In the genomic region with DNA sequence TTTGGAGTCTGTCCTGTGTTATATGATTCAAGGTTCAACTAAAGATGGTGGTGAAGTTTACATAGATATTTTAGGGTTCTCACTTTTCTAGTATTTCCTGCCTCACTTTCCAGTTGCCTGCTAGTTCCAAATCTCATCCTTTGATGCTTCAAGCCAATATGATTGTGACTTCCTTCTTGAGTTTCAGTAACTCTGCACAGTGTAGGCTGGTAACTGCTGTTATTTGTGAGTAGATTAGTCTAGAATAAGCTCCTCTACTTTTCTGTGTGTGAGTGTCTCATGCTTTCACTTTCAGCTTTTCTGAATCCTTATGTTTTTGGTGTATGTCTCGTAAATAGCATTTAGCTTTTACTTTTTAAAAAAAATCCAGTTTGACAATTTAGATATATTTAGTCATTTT, we compare ENCODE assay signal across 13 cellular contexts. TPM values are rescaled to one million over a fixed set of nuclear protein-coding genes. Genes with fewer than 3 reads are reported as not detected.
A peak's percentile ranks its signal among the peaks of the same experiment; 100 is the strongest.
DNase-seq lines count a peak whose midpoint lies in the region; ATAC-seq and TF ChIP-seq lines count a peak whose summit lies in the region.
"Had no signal": no experiment of that assay in that cellular context is flagged by ENCODE, and none has a peak within 500 bp of the region (broad histone marks: within the 10 kb centered on the region; RNA-seq: fewer than 3 reads in every experiment).

No MANE protein-coding gene starts in this region.

- H3K27me3 ChIP-seq in GM06990 (replicated peaks; ENCODE audit: control insufficient read depth, insufficient read depth, low read length) (no peaks in the 10 kb centered on the region), upper lobe of left lung (no peaks in the 10 kb centered on the region)
- H3K27me3 ChIP-seq: cardiac muscle cell, foreskin keratinocyte, thyroid gland had no signal

- no peaks in the 10 kb centered on the region for H3K27me3 Mint-ChIP-seq in activated CD8-positive, alpha-beta T cell treated with anti-CD3 and anti-CD28 coated beads, Interleukin-2, amount 10 ng/mL, durations not matched to agents 7 days and 5 days (ENCODE audit: low read depth)

- TF ChIP-seq EP300 in upper lobe of left lung (IDR thresholded peaks at IDR 0.05): no peak

- H3K36me3 ChIP-seq in GM06990 (ENCODE audit: control insufficient read depth, insufficient read depth, low read length): no peaks in the 10 kb centered on the region
- no peaks in the 10 kb centered on the region for H3K36me3 ChIP-seq in upper lobe of left lung
- H3K36me3 ChIP-seq: cardiac muscle cell, thyroid gland had no signal

- H3K9me3 Mint-ChIP-seq in activated CD8-positive, alpha-beta T cell treated with anti-CD3 and anti-CD28 coated beads, Interleukin-2, amount 10 ng/mL, durations not matched to agents 7 days and 5 days (ENCODE audit: insufficient read depth): peaks cover 11% of the 10 kb centered on the region

- TF ChIP-seq CTCF in GM06990 (IDR thresholded peaks at IDR 0.05; ENCODE audit: insufficient read depth, low read length, poor library complexity, severe bottlenecking) (no peak), upper lobe of left lung (IDR thresholded peaks at IDR 0.05) (no peak)

- peaks cover 0 to 15% (median 12%) of the 10 kb centered on the region in 4 donors for H3K4me1 ChIP-seq in upper lobe of left lung
- H3K4me1 ChIP-seq: foreskin keratinocyte had no signal

- DNase-seq in GM06990 (ENCODE audit: extremely low read depth, insufficient read length) (peak; percentile 16), DMS114 treated with DMSO at 0.1 percent for 48 hours (lab: John Stamatoyannopoulos, UW; ENCODE audit: unreplicated experiment) (no peak), DMS53 (lab: John Stamatoyannopoulos, UW) (no peak), upper lobe of left lung (no peak), medulla oblongata (ENCODE audit: extremely low spot score) (no peak)
- no peak for DNase-seq in activated CD8-positive, alpha-beta T cell treated with anti-CD3 and anti-CD28 coated beads, Interleukin-2, amount 10 ng/mL, durations not matched to agents 7 days and 5 days
- DNase-seq: activated CD4-positive, alpha-beta T cell treated with anti-CD3 and anti-CD28 coated beads for 1 hour; foreskin keratinocyte; stimulated activated CD4-positive, alpha-beta T cell treated with anti-CD3 and anti-CD28 coated beads, Interleukin-15, amount 100 ng/mL, for 24 hours; thyroid gland had no signal

- POLR2A ChIA-PET in activated CD8-positive, alpha-beta T cell treated with anti-CD3 and anti-CD28 coated beads, Interleukin-2, amount 10 ng/mL, durations not matched to agents 7 days and 5 days (lab: Charles Lee): no interaction called here

- peaks cover 20% of the 10 kb centered on the region for H3K36me3 Mint-ChIP-seq in activated CD8-positive, alpha-beta T cell treated with anti-CD3 and anti-CD28 coated beads, Interleukin-2, amount 10 ng/mL, durations not matched to agents 7 days and 5 days (ENCODE audit: low read depth)

- TF ChIP-seq POLR2A in upper lobe of left lung (IDR thresholded peaks at IDR 0.05): no peak

- WGBS in upper lobe of left lung, 2 donors: 85 to 87% methylated on average over 1 of the region's 1 CpG

- no peak overlapping the region for H3K4me3 ChIP-seq in GM06990 (replicated peaks; ENCODE audit: low read depth, low read length)
- H3K4me3 ChIP-seq in upper lobe of left lung: no peak overlapping the region
- H3K4me3 ChIP-seq: cardiac muscle cell, thyroid gland had no signal

- no peak overlapping the region for H3K27ac ChIP-seq in upper lobe of left lung
- H3K27ac ChIP-seq: cardiac muscle cell, foreskin keratinocyte, thyroid gland had no signal

- CTCF ChIA-PET in activated CD8-positive, alpha-beta T cell treated with anti-CD3 and anti-CD28 coated beads, Interleukin-2, amount 10 ng/mL, durations not matched to agents 7 days and 5 days (lab: Charles Lee): no interaction called here

- no peaks in the 10 kb centered on the region for H3K9me3 ChIP-seq in upper lobe of left lung
- H3K9me3 ChIP-seq: thyroid gland had no signal

- ATAC-seq in GM19328 (IDR thresholded peaks at IDR 0.05; ENCODE audit: unreplicated experiment) (peak; percentile 59), HG02938 (IDR thresholded peaks at IDR 0.05; ENCODE audit: unreplicated experiment) (peak; percentile 81), upper lobe of left lung (ENCODE audit: low FRiP score in 2 of 2) (no peak)
- peak; percentile 72 for ATAC-seq in activated CD8-positive, alpha-beta T cell treated with anti-CD3 and anti-CD28 coated beads, Interleukin-2, amount 10 ng/mL, durations not matched to agents 7 days and 5 days
- ATAC-seq: foreskin keratinocyte had no signal

- peaks cover 24% of the 10 kb centered on the region for H3K4me1 Mint-ChIP-seq in activated CD8-positive, alpha-beta T cell treated with anti-CD3 and anti-CD28 coated beads, Interleukin-2, amount 10 ng/mL, durations not matched to agents 7 days and 5 days (ENCODE audit: low read depth)

- peak overlapping the region; percentile 19 for H3K27ac Mint-ChIP-seq in activated CD8-positive, alpha-beta T cell treated with anti-CD3 and anti-CD28 coated beads, Interleukin-2, amount 10 ng/mL, durations not matched to agents 7 days and 5 days

- peak overlapping the region; percentile 19 for H3K4me3 Mint-ChIP-seq in activated CD8-positive, alpha-beta T cell treated with anti-CD3 and anti-CD28 coated beads, Interleukin-2, amount 10 ng/mL, durations not matched to agents 7 days and 5 days

RNA-seq across cellular contexts. Expression of a gene that starts 42.6 kb away (rescaled TPM):
- 10 to 100 TPM; 34.5 to 35.8 TPM for total RNA-seq in activated CD8-positive, alpha-beta T cell treated with anti-CD3 and anti-CD28 coated beads, Interleukin-2, amount 10 ng/mL, durations not matched to agents 7 days and 5 days
- 10 to 100 TPM; 15.0 to 70.9 (median 38.3) TPM for total RNA-seq in upper lobe of left lung

Comparison
In these comparisons a context has a peak if more than half of its experiments do, and no peak if none do; other contexts are left out.
1. ATAC-seq: peak in GM19328 (single experiment), HG02938 (single experiment) and activated CD8-positive, alpha-beta T cell treated with anti-CD3 and anti-CD28 coated beads, Interleukin-2, amount 10 ng/mL, durations not matched to agents 7 days and 5 days (single experiment); none in upper lobe of left lung (0 of 2).